38 cellular contexts compared by ENCODE assay signal in the genomic region with DNA sequence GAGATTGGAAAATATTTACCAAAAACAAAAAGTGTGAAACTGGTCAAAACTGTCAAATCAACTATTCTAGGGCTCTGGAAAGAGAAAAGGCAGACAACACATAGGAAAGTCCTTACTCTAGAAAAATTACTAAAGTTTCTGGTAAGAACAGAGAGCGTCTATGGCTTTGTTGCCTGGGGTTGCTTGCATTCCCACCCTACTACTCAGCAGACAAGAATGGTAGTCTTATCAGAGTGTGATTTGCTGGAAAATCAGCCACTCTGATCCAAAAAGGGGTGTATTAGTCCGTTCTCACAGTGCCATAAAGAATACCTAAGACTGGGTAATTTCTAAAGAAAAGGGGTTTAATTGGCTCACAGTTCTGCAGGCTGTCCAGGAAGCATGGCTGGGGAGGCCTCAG. TPM values are rescaled to one million over a fixed set of nuclear protein-coding genes. Genes with fewer than 3 reads are reported as not detected.
"Had no signal": no experiment of that assay in that cellular context is flagged by ENCODE, and none has a peak within 500 bp of the region (broad histone marks: within the 10 kb centered on the region; RNA-seq: fewer than 3 reads in every experiment).

No MANE protein-coding gene starts in this region.

- H3K4me1 Mint-ChIP-seq: activated B cell treated with CpG ODN at 0.5 μM for 24 hours; activated CD4-positive, alpha-beta T cell treated with anti-CD3 and anti-CD28 coated beads, Interleukin-2, amount 10 ng/mL, durations not matched to agents 24 days and 14 days; activated naive CD8-positive, alpha-beta T cell treated with anti-CD3 and anti-CD28 coated beads for 36 hours; activated T-helper 17 cell treated with anti-CD3 and anti-CD28 coated beads, Interleukin-2, amount 50 U/mL, for 72 hours; central memory CD8-positive, alpha-beta T cell had no signal

- ATAC-seq: activated CD8-positive, alpha-beta T cell treated with anti-CD3 and anti-CD28 coated beads for 36 hours; activated naive CD4-positive, alpha-beta T cell treated with anti-CD3 and anti-CD28 coated beads, Interleukin-2, amount 50 U/mL, for 72 hours; activated T-cell treated with anti-CD3 and anti-CD28 coated beads, Interleukin-2, amount 50 U/mL, for 4 hours; activated T-cell treated with anti-CD3 and anti-CD28 coated beads, Interleukin-2, amount 50 U/mL, for 72 hours; activated T-helper 17 cell treated with anti-CD3 and anti-CD28 coated beads, Interleukin-2, amount 50 U/mL, for 72 hours; body of pancreas had no signal

- H3K36me3 ChIP-seq: adrenal gland, cardiac muscle cell had no signal

- H3K27ac Mint-ChIP-seq: activated B cell treated with CpG ODN at 0.5 μM for 24 hours; activated CD4-positive, alpha-beta memory T cell treated with anti-CD3 and anti-CD28 coated beads for 36 hours; activated CD4-positive, alpha-beta T cell treated with anti-CD3 and anti-CD28 coated beads, Interleukin-2, amount 10 ng/mL, durations not matched to agents 24 days and 14 days; activated CD8-positive, alpha-beta T cell treated with anti-CD3 and anti-CD28 coated beads for 36 hours; activated naive CD4-positive, alpha-beta T cell treated with anti-CD3 and anti-CD28 coated beads for 36 hours; activated naive CD4-positive, alpha-beta T cell treated with anti-CD3 and anti-CD28 coated beads, Interleukin-2, amount 50 U/mL, for 72 hours; activated naive CD8-positive, alpha-beta T cell treated with anti-CD3 and anti-CD28 coated beads for 36 hours; activated T-cell treated with anti-CD3 and anti-CD28 coated beads, Interleukin-2, amount 50 U/mL, for 72 hours; activated T-helper 1 cell treated with anti-CD3 and anti-CD28 coated beads, Interleukin-12 subunit alpha, Interleukin-12 subunit beta, Interleukin-2, Interleukin-4 antibody, amounts not matched to agents 30 ng/mL and 10 ng/mL and 1 ng/mL, durations not matched to agents 14 hours and 24 hours and 36 hours; activated T-helper 17 cell treated with anti-CD3 and anti-CD28 coated beads, Interleukin-2, amount 50 U/mL, for 72 hours; T-helper 1 cell treated with Interleukin-12 subunit alpha and Interleukin-12 subunit beta and Interleukin-4 antibody, amounts not matched to agents 30 μg/mL and 1 μg/mL, for 36 hours; T-helper 2 cell treated with Interferon-gamma antibody and Interleukin-4, amounts not matched to agents 5 μg/mL and 100 μg/mL, for 36 hours had no signal

- H3K9me3 Mint-ChIP-seq: activated CD4-positive, alpha-beta T cell treated with anti-CD3 and anti-CD28 coated beads, Interleukin-2, amount 10 ng/mL, durations not matched to agents 24 days and 14 days; T-helper 1 cell treated with Interleukin-12 subunit alpha and Interleukin-12 subunit beta and Interleukin-4 antibody, amounts not matched to agents 30 μg/mL and 1 μg/mL, for 36 hours had no signal

- DNase-seq: activated B cell treated with CpG ODN at 0.5 μM for 24 hours; activated CD4-positive, alpha-beta memory T cell treated with anti-CD3 and anti-CD28 coated beads for 36 hours; activated CD4-positive, alpha-beta T cell treated with anti-CD3 and anti-CD28 coated beads for 4 hours; activated CD4-positive, alpha-beta T cell treated with anti-CD3 and anti-CD28 coated beads, Interleukin-2, amount 10 ng/mL, durations not matched to agents 24 days and 14 days; activated CD4-positive, alpha-beta T cell treated with anti-CD3 and anti-CD28 coated beads, Interleukin-2, amount 50 U/mL, for 1 hour; activated CD4-positive, alpha-beta T cell treated with anti-CD3 and anti-CD28 coated beads, Interleukin-2, amount 50 U/mL, for 4 hours; activated CD4-positive, CD25-positive, alpha-beta regulatory T cell treated with anti-CD3 and anti-CD28 coated beads, Interleukin-2, amount 50 U/mL, for 72 hours; activated CD8-positive, alpha-beta memory T cell treated with anti-CD3 and anti-CD28 coated beads, Interleukin-2, amount 50 U/mL, for 4 hours; activated CD8-positive, alpha-beta T cell treated with anti-CD3 and anti-CD28 coated beads for 36 hours; activated effector memory CD4-positive, alpha-beta T cell treated with anti-CD3 and anti-CD28 coated beads, Interleukin-2, amount 50 U/mL, for 16 hours; activated gamma-delta T cell treated with Interleukin-2 at 50 U/mL for 16 hours; activated naive CD4-positive, alpha-beta T cell; activated naive CD4-positive, alpha-beta T cell treated with anti-CD3 and anti-CD28 coated beads for 36 hours; activated naive CD4-positive, alpha-beta T cell treated with anti-CD3 and anti-CD28 coated beads, Interleukin-2, amount 50 U/mL, for 16 hours; activated naive CD8-positive, alpha-beta T cell treated with anti-CD3 and anti-CD28 coated beads for 36 hours; activated T-cell treated with anti-CD3 and anti-CD28 coated beads for 4 hours; activated T-cell treated with anti-CD3 and anti-CD28 coated beads, Interleukin-2, amount 50 U/mL, for 1 hour; activated T-cell treated with anti-CD3 and anti-CD28 coated beads, Interleukin-2, amount 50 U/mL, for 4 hours; activated T-cell treated with anti-CD3 and anti-CD28 coated beads, Interleukin-2, amount 50 U/mL, for 72 hours; adrenal gland; amniotic stem cell; aorta; body of pancreas; caudate nucleus; cerebellar nuclear complex; T-helper 1 cell; T-helper 2 cell; T-helper 9 cell had no signal

- FAIRE-seq: bronchial epithelial cell, TTC549 had no signal

- H3K27me3 ChIP-seq: adrenal gland, body of pancreas, cardiac muscle cell had no signal

- H3K4me1 ChIP-seq: adrenal gland, body of pancreas had no signal

- H3K36me3 Mint-ChIP-seq: activated CD4-positive, alpha-beta memory T cell treated with anti-CD3 and anti-CD28 coated beads for 36 hours; activated naive CD8-positive, alpha-beta T cell treated with anti-CD3 and anti-CD28 coated beads for 36 hours had no signal

- H3K4me3 Mint-ChIP-seq: activated B cell treated with CpG ODN at 0.5 μM for 24 hours; activated CD4-positive, alpha-beta memory T cell treated with anti-CD3 and anti-CD28 coated beads for 36 hours; activated CD4-positive, alpha-beta T cell treated with anti-CD3 and anti-CD28 coated beads, Interleukin-2, amount 10 ng/mL, durations not matched to agents 24 days and 14 days; activated CD8-positive, alpha-beta T cell treated with anti-CD3 and anti-CD28 coated beads for 36 hours; activated naive CD4-positive, alpha-beta T cell treated with anti-CD3 and anti-CD28 coated beads for 36 hours; activated naive CD8-positive, alpha-beta T cell treated with anti-CD3 and anti-CD28 coated beads for 36 hours; activated T-cell treated with anti-CD3 and anti-CD28 coated beads, Interleukin-2, amount 50 U/mL, for 4 hours; activated T-cell treated with anti-CD3 and anti-CD28 coated beads, Interleukin-2, amount 50 U/mL, for 72 hours; activated T-helper 1 cell treated with anti-CD3 and anti-CD28 coated beads, Interleukin-12 subunit alpha, Interleukin-12 subunit beta, Interleukin-2, Interleukin-4 antibody, amounts not matched to agents 30 ng/mL and 10 ng/mL and 1 ng/mL, durations not matched to agents 14 hours and 24 hours and 36 hours; activated T-helper 17 cell treated with anti-CD3 and anti-CD28 coated beads, Interleukin-2, amount 50 U/mL, for 72 hours; central memory CD8-positive, alpha-beta T cell; T-helper 1 cell treated with Interleukin-12 subunit alpha and Interleukin-12 subunit beta and Interleukin-4 antibody, amounts not matched to agents 30 μg/mL and 1 μg/mL, for 36 hours; T-helper 2 cell treated with Interferon-gamma antibody and Interleukin-4, amounts not matched to agents 5 μg/mL and 100 μg/mL, for 36 hours had no signal

- H3K9me3 ChIP-seq: body of pancreas had no signal

- H3K4me3 ChIP-seq: adrenal gland, body of pancreas, cardiac muscle cell had no signal

- H3K27me3 Mint-ChIP-seq: activated B cell treated with CpG ODN at 0.5 μM for 24 hours; activated CD4-positive, alpha-beta memory T cell treated with anti-CD3 and anti-CD28 coated beads for 36 hours; activated CD4-positive, alpha-beta T cell treated with anti-CD3 and anti-CD28 coated beads, Interleukin-2, amount 10 ng/mL, durations not matched to agents 24 days and 14 days; activated CD8-positive, alpha-beta T cell treated with anti-CD3 and anti-CD28 coated beads for 36 hours; activated naive CD8-positive, alpha-beta T cell treated with anti-CD3 and anti-CD28 coated beads for 36 hours; activated T-helper 17 cell treated with anti-CD3 and anti-CD28 coated beads, Interleukin-2, amount 50 U/mL, for 72 hours; central memory CD8-positive, alpha-beta T cell had no signal

- H3K27ac ChIP-seq: adrenal gland, body of pancreas, cardiac muscle cell, VCaP had no signal

RNA-seq across cellular contexts. Expression of a gene that starts 50.3 kb away (rescaled TPM):
- total RNA-seq: activated CD8-positive, alpha-beta T cell treated with anti-CD3 and anti-CD28 coated beads for 36 hours; activated naive CD4-positive, alpha-beta T cell treated with anti-CD3 and anti-CD28 coated beads for 36 hours; activated T-helper 1 cell treated with anti-CD3 and anti-CD28 coated beads, Interleukin-12 subunit alpha, Interleukin-12 subunit beta, Interleukin-2, Interleukin-4 antibody, amounts not matched to agents 30 ng/mL and 10 ng/mL and 1 ng/mL, durations not matched to agents 14 hours and 24 hours and 36 hours; aorta; bronchial epithelial cell; cardiac muscle cell had no signal
